Comparison of ENCODE assay signal across 13 cellular contexts in the genomic region with DNA sequence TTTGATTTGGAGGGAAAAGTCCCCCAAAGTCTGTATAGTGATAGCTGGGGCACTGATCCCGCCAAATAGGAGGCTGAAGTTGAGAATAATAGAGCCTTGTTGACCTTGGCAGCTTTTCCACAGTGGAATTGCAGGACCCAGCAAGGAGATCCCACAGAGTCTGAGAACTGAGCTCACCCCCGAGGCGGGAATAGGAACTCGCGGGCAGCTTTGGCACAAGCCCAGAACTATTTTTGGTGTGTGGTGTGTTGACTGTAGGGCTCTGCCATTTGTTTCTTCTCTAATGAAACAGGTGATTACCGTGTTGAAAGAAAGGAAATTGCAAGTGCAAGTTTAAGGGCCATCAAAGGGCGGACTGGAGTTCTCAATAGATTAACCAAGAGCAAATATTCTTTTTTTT. TPM values are rescaled to one million over a fixed set of nuclear protein-coding genes. Genes with fewer than 3 reads are reported as not detected.
DNase-seq lines count a peak whose midpoint lies in the region; ATAC-seq and TF ChIP-seq lines count a peak whose summit lies in the region.
"Had no signal": no experiment of that assay in that cellular context is flagged by ENCODE, and none has a peak within 500 bp of the region (broad histone marks: within the 10 kb centered on the region; RNA-seq: fewer than 3 reads in every experiment).

No MANE protein-coding gene starts in this region.

- DNase-seq in Right ventricle myocardium inferior (ENCODE audit: missing footprints) (no peak), cardiac septum (ENCODE audit: low spot score) (no peak), SKM-1 (lab: John Stamatoyannopoulos, UW; ENCODE audit: unreplicated experiment) (peak; percentile 38), heart right ventricle (peak; percentile 59 to 82), activated T-cell treated with anti-CD3 and anti-CD28 coated beads for 4 hours (no peak), NCI-H526 treated with DMSO at 0.1 percent for 48 hours (lab: John Stamatoyannopoulos, UW) (no peak)
- DNase-seq: activated CD4-positive, alpha-beta T cell treated with anti-CD3 and anti-CD28 coated beads, Interleukin-2, amount 50 U/mL, for 4 hours; activated naive CD4-positive, alpha-beta T cell treated with anti-CD3 and anti-CD28 coated beads, Interleukin-2, amount 10 ng/mL, durations not matched to agents 7 days and 5 days; effector memory CD4-positive, alpha-beta T cell; naive B cell had no signal

- ATAC-seq in Right ventricle myocardium inferior (peak; percentile 62), heart right ventricle (peak; percentile 68 to 92 (median 82)), HG02678 (IDR thresholded peaks at IDR 0.05; ENCODE audit: unreplicated experiment) (no peak), GM21390 (IDR thresholded peaks at IDR 0.05; ENCODE audit: unreplicated experiment) (no peak)

- intact Hi-C loops in Right ventricle myocardium inferior (cut with DNase I) (no loop called here), cardiac septum (cut with DNase I) (no loop called here), heart right ventricle (cut with DNase I) (no loop called here)

- no peaks in the 10 kb centered on the region for H3K27me3 ChIP-seq in heart right ventricle

- no peaks in the 10 kb centered on the region for H3K36me3 ChIP-seq in heart right ventricle

- TF ChIP-seq CTCF in heart right ventricle (IDR thresholded peaks at IDR 0.05): peak in 3 of 9 donors; percentile 7 to 29 (median 18)

- H3K4me3 ChIP-seq in heart right ventricle: no peak overlapping the region
- H3K4me3 ChIP-seq: smooth muscle cell had no signal

- peak overlapping the region in 2 of 10 donors; percentile 26 to 39 for H3K27ac ChIP-seq in heart right ventricle

- 15 to 26% methylated on average over 7 of the region's 7 CpGs for WGBS in heart right ventricle, 2 donors

- H3K4me1 ChIP-seq in heart right ventricle: peaks cover 0 to 43% (median 24%) of the 10 kb centered on the region in 9 donors

- H3K9me3 ChIP-seq in heart right ventricle: peaks cover 0 to 6% (median 0%) of the 10 kb centered on the region in 11 donors

RNA-seq across cellular contexts. Expression of a gene that starts 34.0 kb away (rescaled TPM):
- total RNA-seq in Right ventricle myocardium inferior: 8.0 TPM
- total RNA-seq in cardiac septum: 11.2 TPM
- total RNA-seq in heart right ventricle: 10 to 100 TPM in 1 of 10 donors, 1 to 10 TPM in 9; 5.6 to 11.5 (median 8.7) TPM
- polyA plus RNA-seq in heart right ventricle: 1 to 10 TPM; 5.0 to 8.9 TPM

Comparison
In these comparisons a context has a peak if more than half of its experiments do, and no peak if none do; other contexts are left out.
1. DNase-seq: peak in SKM-1 (single experiment) and heart right ventricle (2 of 2); none in Right ventricle myocardium inferior (single experiment), cardiac septum (single experiment), activated T-cell treated with anti-CD3 and anti-CD28 coated beads for 4 hours (single experiment) and NCI-H526 treated with DMSO at 0.1 percent for 48 hours (single experiment).
2. ATAC-seq: peak in Right ventricle myocardium inferior (single experiment) and heart right ventricle (8 of 8); none in HG02678 (single experiment) and GM21390 (single experiment).